ENCODE assay signal across 7 cellular contexts in the genomic region with DNA sequence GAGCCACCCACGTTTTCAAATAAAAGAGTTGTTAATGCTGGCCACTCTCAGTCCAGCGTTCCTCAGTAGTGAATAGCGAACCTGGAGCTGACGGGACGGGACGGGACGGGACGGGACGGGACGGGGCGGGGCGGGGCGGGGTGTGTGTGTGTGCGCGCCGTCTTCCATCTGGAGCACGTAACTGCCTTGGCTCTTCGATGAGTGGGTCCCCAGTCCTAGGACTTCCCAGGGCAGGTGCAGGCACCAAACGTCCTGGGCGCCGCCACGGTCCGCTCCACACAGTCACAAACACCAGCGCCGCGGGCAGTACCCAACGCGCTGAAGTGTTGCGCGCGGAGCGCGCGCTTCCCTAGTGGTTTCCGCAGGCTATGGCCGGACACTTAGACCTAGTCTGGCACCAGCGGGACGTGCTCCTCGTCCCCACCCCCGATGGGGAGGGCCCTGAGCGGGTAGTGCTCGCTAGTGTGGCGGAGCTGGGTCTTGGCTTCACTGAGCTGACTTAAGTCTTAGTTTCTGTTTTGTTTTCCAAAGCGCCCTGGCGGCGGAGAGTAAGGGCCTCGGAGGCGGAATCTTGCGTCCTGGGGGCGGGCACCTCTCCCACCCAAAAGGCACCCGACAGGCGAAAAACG. TPM values are rescaled to one million over a fixed set of nuclear protein-coding genes. Genes with fewer than 3 reads are reported as not detected.
DNase-seq lines count a peak whose midpoint lies in the region; ATAC-seq and TF ChIP-seq lines count a peak whose summit lies in the region.
"Not testable (repeated sequence)": the region's sequence is repeated elsewhere in the genome, so short reads cannot be mapped to it uniquely, and the experiment has no call there.

No MANE protein-coding gene starts in this region.

- not testable (repeated sequence) for BruUV-seq in Panc1 (replicated peaks; lab: Mats Ljungman, UMichigan)

- peaks cover 27% of the 10 kb centered on the region for H3K4me1 Mint-ChIP-seq in central memory CD8-positive, alpha-beta T cell
- H3K4me1 Mint-ChIP-seq in naive thymus-derived CD4-positive, alpha-beta T cell, result peaks cover 15 to 34% (median 31%) of the 10 kb centered on the region in 7 donors

- H3K4me3 Mint-ChIP-seq in central memory CD8-positive, alpha-beta T cell; naive thymus-derived CD4-positive, alpha-beta T cell: not testable (repeated sequence)

- peak; percentile 30 for ATAC-seq in GM18907 (IDR thresholded peaks at IDR 0.05; ENCODE audit: unreplicated experiment)
- peak; percentile 40 for ATAC-seq in GM21390 (IDR thresholded peaks at IDR 0.05; ENCODE audit: unreplicated experiment)
- peak; percentile 39 for ATAC-seq in HG02759 (IDR thresholded peaks at IDR 0.05; ENCODE audit: unreplicated experiment)
- peak; percentile 37 for ATAC-seq in HG03135 (IDR thresholded peaks at IDR 0.05; ENCODE audit: unreplicated experiment)
- ATAC-seq in Panc1, result peak; percentile 54
- peak; percentile 69 for ATAC-seq in central memory CD8-positive, alpha-beta T cell (replicated peaks; ENCODE audit: extremely low read depth, poor library complexity, severe bottlenecking)
- peak; percentile 72 for ATAC-seq in naive thymus-derived CD4-positive, alpha-beta T cell

- TF ChIP-seq CTCF in Panc1 (IDR thresholded peaks at IDR 0.05), result not testable (repeated sequence)

- not testable (repeated sequence) for H3K36me3 ChIP-seq in Panc1 (ENCODE audit: control insufficient read depth, insufficient read depth, low read length); naive thymus-derived CD4-positive, alpha-beta T cell (ENCODE audit: control insufficient read depth in 2 of 3, insufficient read depth in 3 of 3, low read length in 3 of 3)

- not testable (repeated sequence) for H3K9me3 ChIP-seq in Panc1 (ENCODE audit: control insufficient read depth, insufficient read depth, low read depth, low read length); naive thymus-derived CD4-positive, alpha-beta T cell (ENCODE audit: control insufficient read depth in 2 of 3, low read length in 3 of 3)

- not testable (repeated sequence) for H3K9me3 Mint-ChIP-seq in central memory CD8-positive, alpha-beta T cell
- peaks cover 0 to 15% (median 0%) of the 10 kb centered on the region in 11 donors for H3K9me3 Mint-ChIP-seq in naive thymus-derived CD4-positive, alpha-beta T cell

- H3K27me3 ChIP-seq in Panc1 (ENCODE audit: control insufficient read depth, insufficient read depth, low read length); naive thymus-derived CD4-positive, alpha-beta T cell (ENCODE audit: control insufficient read depth in 2 of 2, insufficient read depth in 2 of 2, low read length in 2 of 2): not testable (repeated sequence)

- H3K27ac Mint-ChIP-seq in central memory CD8-positive, alpha-beta T cell (ENCODE audit: low read depth); naive thymus-derived CD4-positive, alpha-beta T cell: not testable (repeated sequence)

- CTCF ChIA-PET in Panc1 (lab: Charles Lee); naive thymus-derived CD4-positive, alpha-beta T cell (lab: Charles Lee): not testable (repeated sequence)

- in situ Hi-C loops in Panc1 (cut with HindIII; ENCODE audit: low pct_unique_long_range_greater_than_20kb, low sequenced_read_pairs), result not testable (repeated sequence)

- POLR2A ChIA-PET in Panc1 (lab: Charles Lee); naive thymus-derived CD4-positive, alpha-beta T cell (lab: Charles Lee): not testable (repeated sequence)

- H3K4me1 ChIP-seq in Panc1 (ENCODE audit: control insufficient read depth, insufficient read depth, low read length), result peaks cover 19% of the 10 kb centered on the region
- peaks cover 19 to 27% of the 10 kb centered on the region in 2 donors for H3K4me1 ChIP-seq in naive thymus-derived CD4-positive, alpha-beta T cell (ENCODE audit: control insufficient read depth in 2 of 2, insufficient read depth in 2 of 2, low read length in 2 of 2)

- not testable (repeated sequence) for DNase-seq in Panc1 (ENCODE audit: low read depth, low spot score); central memory CD8-positive, alpha-beta T cell (ENCODE audit: low spot score in 2 of 2); naive thymus-derived CD4-positive, alpha-beta T cell

- not testable (repeated sequence) for H3K27me3 Mint-ChIP-seq in central memory CD8-positive, alpha-beta T cell; naive thymus-derived CD4-positive, alpha-beta T cell

- intact Hi-C loops in Panc1 (cut with micrococcal nuclease; ENCODE audit: unreplicated experiment); naive thymus-derived CD4-positive, alpha-beta T cell (cut with micrococcal nuclease): not testable (repeated sequence)

- not testable (repeated sequence) for H3K4me3 ChIP-seq in Panc1 (ENCODE audit: low read depth in 2 of 2, low read length in 2 of 2); naive thymus-derived CD4-positive, alpha-beta T cell (ENCODE audit: low read length)

- not testable (repeated sequence) for H3K36me3 Mint-ChIP-seq in central memory CD8-positive, alpha-beta T cell (ENCODE audit: insufficient read depth)
- H3K36me3 Mint-ChIP-seq in naive thymus-derived CD4-positive, alpha-beta T cell, result peaks cover 6 to 17% (median 16%) of the 10 kb centered on the region in 5 donors

- not testable (repeated sequence) for H3K27ac ChIP-seq in Panc1 (ENCODE audit: low read length); naive thymus-derived CD4-positive, alpha-beta T cell (ENCODE audit: low read depth, low read length)

RNA-seq across cellular contexts. Expression of a gene that starts 47.7 kb away (rescaled TPM):
- 14.6 TPM for total RNA-seq in Panc1 (2021; ENCODE audit: unreplicated experiment)
- 21.1 TPM for polyA plus RNA-seq in Panc1 (2012; ENCODE audit: insufficient read length)
- total RNA-seq in naive thymus-derived CD4-positive, alpha-beta T cell, result 10 to 100 TPM in 3 of 5 experiments, 1 to 10 TPM in 2; 7.8 to 28.9 (median 18.2) TPM
- 10 to 100 TPM; 38.2 to 50.9 TPM for polyA plus RNA-seq in naive thymus-derived CD4-positive, alpha-beta T cell
